11 cellular contexts compared by ENCODE assay signal in the genomic region with DNA sequence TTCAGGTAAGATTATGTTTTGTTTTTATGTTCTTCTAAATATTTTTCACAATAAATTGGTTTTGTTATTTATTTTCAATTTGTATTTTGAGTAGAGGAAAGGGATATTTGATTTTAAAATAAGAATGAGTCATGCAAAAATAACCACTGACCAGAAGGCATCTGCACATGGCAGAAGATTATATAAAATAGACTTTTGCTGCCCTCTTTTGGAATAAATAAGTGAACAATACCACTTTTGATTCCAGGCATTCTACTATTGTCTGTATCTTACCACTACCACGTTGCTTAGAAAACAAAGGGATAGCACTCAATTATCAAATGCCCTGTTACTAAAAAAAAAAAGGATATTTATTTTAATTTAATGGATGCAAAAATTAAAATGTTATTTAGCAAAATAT.
A peak's percentile ranks its signal among the peaks of the same experiment; 100 is the strongest.
DNase-seq lines count a peak whose midpoint lies in the region; ATAC-seq and TF ChIP-seq lines count a peak whose summit lies in the region.
"Had no signal": no experiment of that assay in that cellular context is flagged by ENCODE, and none has a peak within 500 bp of the region (broad histone marks: within the 10 kb centered on the region; RNA-seq: fewer than 3 reads in every experiment).

No MANE protein-coding gene starts in this region.

- in situ Hi-C loops in KBM-7 (cut with MboI; ENCODE audit: low pct_unique_long_range_greater_than_20kb, low sequenced_read_pairs), result no loop called here

- H3K27me3 ChIP-seq in A673 (replicated peaks; ENCODE audit: insufficient read depth, low read depth, low read length, poor library complexity), result no peaks in the 10 kb centered on the region
- no peaks in the 10 kb centered on the region for H3K27me3 ChIP-seq in WERI-Rb-1 (ENCODE audit: insufficient read depth, low read depth, severe bottlenecking)
- H3K27me3 ChIP-seq: BLaER1 treated with 17β-estradiol and CSF1 and Interleukin-3, amounts not matched to agents 10 nM and 100 nM had no signal

- CTCF ChIA-PET in A673 (lab: Charles Lee), result interaction anchor here (0.7 kb wide), 1 partner anchor 150 kb away, joined by 3 read pairs; no protein-coding TSS in a partner anchor
- CTCF ChIA-PET in activated naive CD4-positive, alpha-beta T cell treated with anti-CD3 and anti-CD28 coated beads, Interleukin-2, amount 10 ng/mL, durations not matched to agents 7 days and 5 days (lab: Charles Lee), result interaction anchor here (1.2 to 1.5 kb wide), 2 partner anchors 13 to 1597 kb away, joined by 3 to 4 read pairs; no protein-coding TSS in a partner anchor

- POLR2A ChIA-PET in A673 (lab: Charles Lee; ENCODE audit: low non-redundant PET), result interaction anchor here (0.7 kb wide), 1 partner anchor 1813 kb away, joined by 3 read pairs; no protein-coding TSS in a partner anchor

- no peaks in the 10 kb centered on the region for H3K4me1 Mint-ChIP-seq in stimulated activated naive B cell treated with anti-CD40 and anti-IgM and Interleukin-4, amounts not matched to agents 10 μg/mL and 1 μg/mL and 100 μg/mL, for 72 hours
- no peaks in the 10 kb centered on the region for H3K4me1 Mint-ChIP-seq in activated naive CD4-positive, alpha-beta T cell treated with anti-CD3 and anti-CD28 coated beads, Interleukin-2, amount 10 ng/mL, durations not matched to agents 7 days and 5 days

- H3K36me3 ChIP-seq in A673 (ENCODE audit: insufficient read depth, low read length, poor library complexity, severe bottlenecking), result no peaks in the 10 kb centered on the region
- no peaks in the 10 kb centered on the region for H3K36me3 ChIP-seq in WERI-Rb-1
- H3K36me3 ChIP-seq: BLaER1 treated with 17β-estradiol and CSF1 and Interleukin-3, amounts not matched to agents 10 nM and 100 nM had no signal

- DNase-seq in A673 (ENCODE audit: low spot score), result peak; percentile 80
- peak; percentile 16 for DNase-seq in KBM-7
- DNase-seq in NCI-H69 (lab: John Stamatoyannopoulos, UW), result peak; percentile 91
- DNase-seq in foreskin melanocyte, result peak; percentile 28
- DNase-seq in COLO668 (lab: John Stamatoyannopoulos, UW; ENCODE audit: unreplicated experiment), result no peak
- DNase-seq in stimulated activated naive B cell treated with anti-CD40 and anti-IgM and Interleukin-4, amounts not matched to agents 10 μg/mL and 1 μg/mL and 100 μg/mL, for 72 hours, result no peak
- DNase-seq in WERI-Rb-1, result no peak
- no peak for DNase-seq in activated naive CD4-positive, alpha-beta T cell treated with anti-CD3 and anti-CD28 coated beads, Interleukin-2, amount 10 ng/mL, durations not matched to agents 7 days and 5 days
- DNase-seq: activated naive CD4-positive, alpha-beta T cell treated with anti-CD3 and anti-CD28 coated beads, Interleukin-2, amount 50 U/mL, for 16 hours had no signal

- H3K4me3 ChIP-seq in A673 (ENCODE audit: low read depth, low read length, poor library complexity, severe bottlenecking) (no peak overlapping the region), WERI-Rb-1 (ENCODE audit: low read depth, low read length) (no peak overlapping the region)
- H3K4me3 ChIP-seq: BLaER1 treated with 17β-estradiol and CSF1 and Interleukin-3, amounts not matched to agents 10 nM and 100 nM had no signal

- TF ChIP-seq CTCF in A673 (conservative IDR thresholded peaks at IDR 0.05; ENCODE audit: low read depth, low read length) (peak; percentile 50), WERI-Rb-1 (IDR thresholded peaks at IDR 0.05; ENCODE audit: low read depth, low read length) (no peak)

- peaks cover 26% of the 10 kb centered on the region for H3K4me1 ChIP-seq in A673 (ENCODE audit: insufficient read depth, low read length, poor library complexity, severe bottlenecking)
- H3K4me1 ChIP-seq: BLaER1 treated with 17β-estradiol and CSF1 and Interleukin-3, amounts not matched to agents 10 nM and 100 nM had no signal

- H3K27ac ChIP-seq in A673 (ENCODE audit: low read depth, low read length, poor library complexity, severe bottlenecking) (no peak overlapping the region), WERI-Rb-1 (no peak overlapping the region)
- H3K27ac ChIP-seq: BLaER1 treated with 17β-estradiol and CSF1 and Interleukin-3, amounts not matched to agents 10 nM and 100 nM had no signal

- peaks cover 0 to 4% of the 10 kb centered on the region in 2 donors for H3K9me3 Mint-ChIP-seq in stimulated activated naive B cell treated with anti-CD40 and anti-IgM and Interleukin-4, amounts not matched to agents 10 μg/mL and 1 μg/mL and 100 μg/mL, for 72 hours
- no peaks in the 10 kb centered on the region for H3K9me3 Mint-ChIP-seq in activated naive CD4-positive, alpha-beta T cell treated with anti-CD3 and anti-CD28 coated beads, Interleukin-2, amount 10 ng/mL, durations not matched to agents 7 days and 5 days
- H3K9me3 Mint-ChIP-seq: T-helper 1 cell treated with Interleukin-12 subunit alpha and Interleukin-12 subunit beta and Interleukin-4 antibody, amounts not matched to agents 30 μg/mL and 1 μg/mL, for 36 hours had no signal

- H3K9me3 ChIP-seq in A673 (ENCODE audit: low read depth, low read length, poor library complexity, severe bottlenecking), result no peaks in the 10 kb centered on the region
- H3K9me3 ChIP-seq in WERI-Rb-1 (ENCODE audit: severe bottlenecking), result no peaks in the 10 kb centered on the region
- H3K9me3 ChIP-seq: BLaER1 treated with 17β-estradiol and CSF1 and Interleukin-3, amounts not matched to agents 10 nM and 100 nM had no signal

- ATAC-seq in stimulated activated naive B cell treated with anti-CD40 and anti-IgM and Interleukin-4, amounts not matched to agents 10 μg/mL and 1 μg/mL and 100 μg/mL, for 72 hours (replicated peaks), result no peak

- no peaks in the 10 kb centered on the region for H3K27me3 Mint-ChIP-seq in stimulated activated naive B cell treated with anti-CD40 and anti-IgM and Interleukin-4, amounts not matched to agents 10 μg/mL and 1 μg/mL and 100 μg/mL, for 72 hours
- no peaks in the 10 kb centered on the region for H3K27me3 Mint-ChIP-seq in activated naive CD4-positive, alpha-beta T cell treated with anti-CD3 and anti-CD28 coated beads, Interleukin-2, amount 10 ng/mL, durations not matched to agents 7 days and 5 days

- BruUV-seq in A673 (replicated peaks; lab: Mats Ljungman, UMichigan), result no TSS peak

- H3K4me3 Mint-ChIP-seq in stimulated activated naive B cell treated with anti-CD40 and anti-IgM and Interleukin-4, amounts not matched to agents 10 μg/mL and 1 μg/mL and 100 μg/mL, for 72 hours, result no peak overlapping the region
- no peak overlapping the region for H3K4me3 Mint-ChIP-seq in activated naive CD4-positive, alpha-beta T cell treated with anti-CD3 and anti-CD28 coated beads, Interleukin-2, amount 10 ng/mL, durations not matched to agents 7 days and 5 days
- H3K4me3 Mint-ChIP-seq: T-helper 1 cell treated with Interleukin-12 subunit alpha and Interleukin-12 subunit beta and Interleukin-4 antibody, amounts not matched to agents 30 μg/mL and 1 μg/mL, for 36 hours had no signal

- H3K36me3 Mint-ChIP-seq in stimulated activated naive B cell treated with anti-CD40 and anti-IgM and Interleukin-4, amounts not matched to agents 10 μg/mL and 1 μg/mL and 100 μg/mL, for 72 hours, result no peaks in the 10 kb centered on the region
- no peaks in the 10 kb centered on the region for H3K36me3 Mint-ChIP-seq in activated naive CD4-positive, alpha-beta T cell treated with anti-CD3 and anti-CD28 coated beads, Interleukin-2, amount 10 ng/mL, durations not matched to agents 7 days and 5 days

- H3K27ac Mint-ChIP-seq in stimulated activated naive B cell treated with anti-CD40 and anti-IgM and Interleukin-4, amounts not matched to agents 10 μg/mL and 1 μg/mL and 100 μg/mL, for 72 hours, result no peak overlapping the region
- H3K27ac Mint-ChIP-seq in activated naive CD4-positive, alpha-beta T cell treated with anti-CD3 and anti-CD28 coated beads, Interleukin-2, amount 10 ng/mL, durations not matched to agents 7 days and 5 days, result no peak overlapping the region
- H3K27ac Mint-ChIP-seq: T-helper 1 cell treated with Interleukin-12 subunit alpha and Interleukin-12 subunit beta and Interleukin-4 antibody, amounts not matched to agents 30 μg/mL and 1 μg/mL, for 36 hours had no signal

- intact Hi-C loops in A673 (cut with micrococcal nuclease; ENCODE audit: unreplicated experiment), result loop anchor here (2.0 to 5.0 kb wide), 4 partner anchors 97 to 1178 kb away; a partner anchor contains a TSS

Comparison
In these comparisons a context has a peak if more than half of its experiments do, and no peak if none do; other contexts are left out.
1. DNase-seq: peak in A673 (single experiment), KBM-7 (single experiment), NCI-H69 (single experiment) and foreskin melanocyte (single experiment); none in COLO668 (single experiment), stimulated activated naive B cell treated with anti-CD40 and anti-IgM and Interleukin-4, amounts not matched to agents 10 μg/mL and 1 μg/mL and 100 μg/mL, for 72 hours (single experiment), WERI-Rb-1 (single experiment) and activated naive CD4-positive, alpha-beta T cell treated with anti-CD3 and anti-CD28 coated beads, Interleukin-2, amount 10 ng/mL, durations not matched to agents 7 days and 5 days (single experiment).